Comparison of ENCODE assay signal across 8 cellular contexts in genomic region chr20:1802385-1803215, GRCh38.
DNase-seq lines count a peak whose midpoint lies in the region; ATAC-seq and TF ChIP-seq lines count a peak whose summit lies in the region.

No MANE protein-coding gene starts in this region.

- H3K9ac ChIP-seq in SU-DHL-6 (ENCODE audit: low read length): peak overlapping the region; percentile 54

- DNase-seq in GDM1 (lab: John Stamatoyannopoulos, UW) (peak; percentile 73), HuH-7 (ENCODE audit: low spot score) (peak; percentile 91), left kidney (ENCODE audit: low read depth, low spot score) (peak; percentile 94), NCI-H146 (lab: John Stamatoyannopoulos, UW) (no peak)
- DNase-seq in stimulated activated CD4-positive, alpha-beta T cell treated with anti-CD3 and anti-CD28 coated beads, Interleukin-15, amount 100 ng/mL, for 48 hours (ENCODE audit: low read depth in 2 of 2): peak; percentile 16 to 19

- H3K79me2 ChIP-seq in SU-DHL-6 (ENCODE audit: insufficient read depth, low read length): no peaks in the 10 kb centered on the region

- H2AFZ ChIP-seq in SU-DHL-6 (ENCODE audit: low read depth, low read length, severe bottlenecking): peak overlapping the region; percentile 15

- no peaks in the 10 kb centered on the region for H3F3A ChIP-seq in SU-DHL-6 (ENCODE audit: insufficient read depth)

- ATAC-seq in GM18858 (IDR thresholded peaks at IDR 0.05; ENCODE audit: unreplicated experiment): no peak

- no peaks in the 10 kb centered on the region for H3K9me2 ChIP-seq in SU-DHL-6 (replicated peaks; ENCODE audit: insufficient read depth, low read length)

- H3K27ac ChIP-seq in SU-DHL-6 (ENCODE audit: low read depth, low read length) (no peak overlapping the region), cingulate gyrus (ENCODE audit: low read depth, low read length) (peak overlapping the region; percentile 89)

- H4K20me1 ChIP-seq in SU-DHL-6 (ENCODE audit: low read depth, low read length): no peaks in the 10 kb centered on the region

- H3K36me3 ChIP-seq in SU-DHL-6 (ENCODE audit: low read length): no peaks in the 10 kb centered on the region

- peak overlapping the region; percentile 42 for H3K4me3 ChIP-seq in SU-DHL-6 (ENCODE audit: insufficient read depth, low read length, poor library complexity, severe bottlenecking)

- peak overlapping the region; percentile 57 for H3K4me2 ChIP-seq in SU-DHL-6 (ENCODE audit: low read depth, low read length, poor library complexity, severe bottlenecking)

- TF ChIP-seq CTCF in SU-DHL-6 (IDR thresholded peaks at IDR 0.05; ENCODE audit: insufficient read depth, low read length, poor library complexity, severe bottlenecking): peak; percentile 65

- H3K9me3 ChIP-seq in SU-DHL-6 (ENCODE audit: insufficient read depth, low read length): no peaks in the 10 kb centered on the region

- no peaks in the 10 kb centered on the region for H3K27me3 ChIP-seq in SU-DHL-6 (ENCODE audit: low read length)
